8 cellular contexts compared by ENCODE assay signal in the genomic region with DNA sequence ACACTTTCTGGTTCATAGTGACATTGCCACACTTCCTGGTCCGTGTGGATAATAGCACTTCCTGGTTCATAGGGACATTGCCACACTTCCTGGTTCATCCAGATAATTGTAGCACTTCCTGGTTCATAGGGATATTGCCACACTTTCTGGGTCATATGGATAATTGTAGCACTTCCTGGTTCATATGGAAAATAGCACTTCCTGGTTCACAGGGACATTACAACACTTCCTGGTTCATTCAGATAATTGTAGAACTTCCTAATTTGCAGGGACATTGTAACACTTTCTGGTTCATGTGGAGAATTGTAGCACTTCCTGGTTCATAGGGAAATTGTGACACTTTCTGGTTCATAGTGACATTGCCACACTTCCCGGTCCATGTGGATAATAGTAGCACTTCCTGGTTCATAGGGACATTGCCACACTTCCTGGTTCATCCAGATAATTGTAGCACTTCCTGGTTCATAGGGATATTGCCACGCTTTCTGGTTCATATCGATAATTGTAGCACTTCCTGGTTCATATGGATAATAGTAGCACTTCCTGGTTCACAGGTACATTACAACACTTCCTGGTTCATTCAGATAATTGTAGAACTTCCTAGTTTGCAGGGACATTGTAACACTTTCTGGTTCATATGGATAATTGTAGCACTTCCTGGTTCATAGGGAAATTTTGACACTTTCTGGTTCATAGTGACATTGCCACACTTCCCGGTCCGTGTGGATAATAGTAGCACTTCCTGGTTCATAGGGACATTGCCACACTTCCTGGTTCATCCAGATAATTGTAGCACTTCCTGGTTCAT. TPM values are rescaled to one million over a fixed set of nuclear protein-coding genes. Genes with fewer than 3 reads are reported as not detected.
A peak's percentile ranks its signal among the peaks of the same experiment; 100 is the strongest.
DNase-seq lines count a peak whose midpoint lies in the region; ATAC-seq and TF ChIP-seq lines count a peak whose summit lies in the region.
"Not testable (repeated sequence)": the region's sequence is repeated elsewhere in the genome, so short reads cannot be mapped to it uniquely, and the experiment has no call there.

No MANE protein-coding gene starts in this region.

- DNase-seq in CD8-positive, alpha-beta T cell = peak in 4 of 7 experiments; percentile 28 to 63 (median 46)
- DNase-seq in T follicular helper cell (ENCODE audit: low read depth) = peak; percentile 35
- peak; percentile 31 for DNase-seq in activated T-cell treated with anti-CD3 and anti-CD28 coated beads for 24 hours (ENCODE audit: low read depth)
- not testable (repeated sequence) for DNase-seq in activated naive CD8-positive, alpha-beta T cell treated with anti-CD3 and anti-CD28 coated beads, Interleukin-2, amount 50 U/mL, for 24 hours; upper lobe of left lung
- DNase-seq in fibroblast of the conjunctiva (ENCODE audit: low read depth) = peak; percentile 10
- peak in 1 of 2 donors; percentile 35 for DNase-seq in gastrocnemius medialis

- H3K4me1 Mint-ChIP-seq in CD8-positive, alpha-beta T cell (ENCODE audit: low read depth) = peaks cover 51% of the 10 kb centered on the region
- H3K4me1 Mint-ChIP-seq in activated naive CD8-positive, alpha-beta T cell treated with anti-CD3 and anti-CD28 coated beads, Interleukin-2, amount 50 U/mL, for 24 hours = peaks cover 48% of the 10 kb centered on the region

- H3K36me3 ChIP-seq in CD8-positive, alpha-beta T cell (ENCODE audit: insufficient read depth, low read length); gastrocnemius medialis: not testable (repeated sequence)
- peaks cover 29% of the 10 kb centered on the region for H3K36me3 ChIP-seq in KOPT-K1 (ENCODE audit: insufficient read depth, low read length)
- H3K36me3 ChIP-seq in upper lobe of left lung = peaks cover 0 to 20% (median 2%) of the 10 kb centered on the region in 4 donors

- CTCF ChIA-PET in CD8-positive, alpha-beta T cell (lab: Charles Lee) = not testable (repeated sequence)

- peaks cover 66% of the 10 kb centered on the region for H3K36me3 Mint-ChIP-seq in CD8-positive, alpha-beta T cell
- H3K36me3 Mint-ChIP-seq in activated naive CD8-positive, alpha-beta T cell treated with anti-CD3 and anti-CD28 coated beads, Interleukin-2, amount 50 U/mL, for 24 hours (ENCODE audit: low read depth) = peaks cover 73% of the 10 kb centered on the region

- TF ChIP-seq POLR2A in gastrocnemius medialis (IDR thresholded peaks at IDR 0.05); upper lobe of left lung (IDR thresholded peaks at IDR 0.05): not testable (repeated sequence)

- 65 to 84% methylated on average over 6 of the region's 6 CpGs for WGBS in upper lobe of left lung, 2 donors

- H3K9me3 ChIP-seq in CD8-positive, alpha-beta T cell (ENCODE audit: low read length) = peaks cover 13% of the 10 kb centered on the region
- not testable (repeated sequence) for H3K9me3 ChIP-seq in KOPT-K1 (ENCODE audit: insufficient read depth, low read length, poor library complexity, severe bottlenecking); gastrocnemius medialis; upper lobe of left lung

- not testable (repeated sequence) for H3K27me3 ChIP-seq in CD8-positive, alpha-beta T cell (ENCODE audit: insufficient read depth, low read length); gastrocnemius medialis; upper lobe of left lung

- intact Hi-C loops in CD8-positive, alpha-beta T cell (cut with DNase I, micrococcal nuclease) = loop anchor here (2.0 to 5.0 kb wide), 4 partner anchors 61 to 1239 kb away; partner anchors contain the start of genes CD99 (in 2 of the 2), ASMTL (in 1 of the 2) and SLC25A6 (in 1 of the 2)
- intact Hi-C loops in gastrocnemius medialis (cut with DNase I; ENCODE audit: low total_unique reads) = not testable (repeated sequence)

- peaks cover 38% of the 10 kb centered on the region for H3K9me3 Mint-ChIP-seq in CD8-positive, alpha-beta T cell
- H3K9me3 Mint-ChIP-seq in activated naive CD8-positive, alpha-beta T cell treated with anti-CD3 and anti-CD28 coated beads, Interleukin-2, amount 50 U/mL, for 24 hours = peaks cover 44% of the 10 kb centered on the region

- H3K4me3 Mint-ChIP-seq in CD8-positive, alpha-beta T cell = peak overlapping the region; percentile 26
- H3K4me3 Mint-ChIP-seq in activated naive CD8-positive, alpha-beta T cell treated with anti-CD3 and anti-CD28 coated beads, Interleukin-2, amount 50 U/mL, for 24 hours = peak overlapping the region; percentile 65

- ATAC-seq in CD8-positive, alpha-beta T cell; activated naive CD8-positive, alpha-beta T cell treated with anti-CD3 and anti-CD28 coated beads, Interleukin-2, amount 50 U/mL, for 24 hours; gastrocnemius medialis; upper lobe of left lung (ENCODE audit: low FRiP score in 2 of 2): not testable (repeated sequence)

- peak overlapping the region; percentile 97 for H3K27ac Mint-ChIP-seq in CD8-positive, alpha-beta T cell
- H3K27ac Mint-ChIP-seq in activated naive CD8-positive, alpha-beta T cell treated with anti-CD3 and anti-CD28 coated beads, Interleukin-2, amount 50 U/mL, for 24 hours = peak overlapping the region; percentile 93

- H3K4me1 ChIP-seq in CD8-positive, alpha-beta T cell (ENCODE audit: insufficient read depth, low read length) = peaks cover 16% of the 10 kb centered on the region
- H3K4me1 ChIP-seq in gastrocnemius medialis, upper lobe of left lung: not testable (repeated sequence)

- peak overlapping the region; percentile 38 for H3K27ac ChIP-seq in CD8-positive, alpha-beta T cell (ENCODE audit: low read depth, low read length)
- H3K27ac ChIP-seq in KOPT-K1 (ENCODE audit: low read depth, low read length, poor library complexity, severe bottlenecking) = peak overlapping the region; percentile 73
- peak overlapping the region; percentile 25 to 77 (median 62) for H3K27ac ChIP-seq in gastrocnemius medialis
- peak overlapping the region; percentile 61 to 70 (median 65) for H3K27ac ChIP-seq in upper lobe of left lung

- in situ Hi-C loops in gastrocnemius medialis (cut with MboI; ENCODE audit: low sequenced_read_pairs in 4 of 4) = loop anchor here in 1 of 4 donors (25.0 kb wide), 1 partner anchor 1644 kb away; no protein-coding TSS in a partner anchor

- not testable (repeated sequence) for TF ChIP-seq EP300 in upper lobe of left lung (IDR thresholded peaks at IDR 0.05)

- POLR2A ChIA-PET in CD8-positive, alpha-beta T cell (lab: Charles Lee) = not testable (repeated sequence)

- TF ChIP-seq CTCF in CD8-positive, alpha-beta T cell (IDR thresholded peaks at IDR 0.05); gastrocnemius medialis (IDR thresholded peaks at IDR 0.05 in 4 of 5, conservative IDR thresholded peaks at IDR 0.05 in 1 of 5); upper lobe of left lung (IDR thresholded peaks at IDR 0.05): not testable (repeated sequence)

- not testable (repeated sequence) for H3K4me3 ChIP-seq in CD8-positive, alpha-beta T cell (ENCODE audit: low read depth, low read length); gastrocnemius medialis; upper lobe of left lung

- not testable (repeated sequence) for H3K27me3 Mint-ChIP-seq in CD8-positive, alpha-beta T cell (ENCODE audit: low read depth); activated naive CD8-positive, alpha-beta T cell treated with anti-CD3 and anti-CD28 coated beads, Interleukin-2, amount 50 U/mL, for 24 hours

RNA-seq across cellular contexts. Expression of gene CD99, which starts 60.0 kb away (rescaled TPM):
- total RNA-seq in CD8-positive, alpha-beta T cell = 100 to 1,000 TPM; 114 to 120 TPM
- 100 to 1,000 TPM; 110 to 207 (median 133) TPM for total RNA-seq in gastrocnemius medialis
- 100 to 1,000 TPM; 135 to 300 (median 233) TPM for total RNA-seq in upper lobe of left lung
